17 cellular contexts compared by ENCODE assay signal in the genomic region with DNA sequence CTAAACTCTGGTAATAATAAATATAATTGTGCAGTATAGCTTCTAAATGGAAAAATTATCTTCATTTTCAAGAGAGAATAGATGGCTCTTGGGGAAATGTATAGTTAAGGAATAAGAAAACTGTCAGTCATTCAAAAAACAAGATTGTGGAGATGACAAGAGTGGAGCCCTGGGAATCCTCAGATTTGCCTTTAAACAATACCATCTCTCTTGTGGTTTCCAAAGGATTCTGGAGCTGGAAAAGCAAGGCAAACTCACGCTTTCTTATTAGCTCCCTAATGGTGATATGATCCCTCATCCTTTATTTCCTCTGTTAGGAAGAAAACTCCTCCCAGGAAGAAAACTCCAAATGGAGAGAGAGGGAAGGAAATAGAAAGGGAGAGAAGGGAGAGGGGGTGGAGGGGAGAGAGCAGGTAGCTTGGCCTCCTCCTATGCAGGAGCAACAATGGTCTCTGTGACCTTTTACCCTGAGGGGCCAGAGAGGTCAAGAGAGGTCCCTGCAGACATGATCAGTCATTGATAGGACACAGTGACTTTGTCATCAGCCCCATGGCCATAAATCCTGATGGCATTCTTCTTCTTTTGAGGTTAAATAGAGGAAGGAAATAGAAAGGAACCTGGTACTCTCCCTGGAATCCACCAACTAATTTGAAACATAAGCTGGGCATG.
DNase-seq lines count a peak whose midpoint lies in the region; ATAC-seq, FAIRE-seq and TF ChIP-seq lines count a peak whose summit lies in the region.
"Had no signal": no experiment of that assay in that cellular context is flagged by ENCODE, and none has a peak within 500 bp of the region (broad histone marks: within the 10 kb centered on the region; RNA-seq: fewer than 3 reads in every experiment).

No MANE protein-coding gene starts in this region.

- no peak overlapping the region for H2BK15ac ChIP-seq in IMR-90 (ENCODE audit: low read depth, low read length)

- H4K20me1 ChIP-seq in IMR-90 (ENCODE audit: insufficient read depth, low read length), result no peaks in the 10 kb centered on the region
- H4K20me1 ChIP-seq in neural progenitor cell (ENCODE audit: low read depth), result no peaks in the 10 kb centered on the region

- H2BK20ac ChIP-seq in IMR-90 (ENCODE audit: low read depth, low read length), result no peak overlapping the region

- ATAC-seq in IMR-90 (ENCODE audit: low read depth), result no peak
- ATAC-seq in HG02623 (IDR thresholded peaks at IDR 0.05; ENCODE audit: unreplicated experiment), result no peak
- ATAC-seq: A549, GM23338 had no signal

- H3K4me3 Mint-ChIP-seq in neural progenitor cell, result no peak overlapping the region
- H3K4me3 Mint-ChIP-seq: CD4-positive, alpha-beta memory T cell; GM23338 had no signal

- H4K91ac ChIP-seq in IMR-90 (ENCODE audit: insufficient read depth, low read depth, low read length), result 0 out of 2 replicates have a peak overlapping the region, but pooled peaks have one; percentile 21

- peak; percentile 13 for FAIRE-seq in bronchial epithelial cell (lab: Jason Lieb, UNC)
- FAIRE-seq: A549 had no signal

- H2BK120ac ChIP-seq in IMR-90 (ENCODE audit: low read depth, low read length), result no peak overlapping the region

- peaks cover 9% of the 10 kb centered on the region for H3K9me3 Mint-ChIP-seq in neural progenitor cell
- H3K9me3 Mint-ChIP-seq: GM23338, IgD-negative memory B cell had no signal

- H3K18ac ChIP-seq in IMR-90 (ENCODE audit: low read depth, low read length), result no peak overlapping the region

- H3K79me1 ChIP-seq in IMR-90 (ENCODE audit: low read depth in 1 of 2, low read length in 2 of 2), result no peaks in the 10 kb centered on the region

- H3K27ac Mint-ChIP-seq in neural progenitor cell, result no peak overlapping the region
- H3K27ac Mint-ChIP-seq: CD4-positive, alpha-beta memory T cell; GM23338; IgD-negative memory B cell had no signal

- no peak overlapping the region for H2AK5ac ChIP-seq in IMR-90 (ENCODE audit: low read depth, low read length)

- in situ Hi-C loops in IMR-90 (cut with MboI; ENCODE audit: low sequenced_read_pairs), result no loop called here

- no TSS peak for BruUV-seq in IMR-90 (replicated peaks; lab: Mats Ljungman, UMichigan)

- no peak overlapping the region for H2BK5ac ChIP-seq in IMR-90 (ENCODE audit: low read depth, low read length, poor library complexity, severe bottlenecking)

- WGBS in IMR-90 (ENCODE audit: extremely low coverage in 2 of 2, insufficient read length in 1 of 2), 2 experiments, result no CpG with 5 or more reads among the region's 1 CpG

- H3K9me3 ChIP-seq in IMR-90 (ENCODE audit: control insufficient read depth, insufficient read depth, low read length) (no peaks in the 10 kb centered on the region), neural progenitor cell (ENCODE audit: low read depth) (no peaks in the 10 kb centered on the region)
- H3K9me3 ChIP-seq: A549, BE2C had no signal

- no peak overlapping the region for H4K5ac ChIP-seq in IMR-90 (ENCODE audit: low read depth, low read length)

- TF ChIP-seq POLR2A in IMR-90 (IDR thresholded peaks at IDR 0.05; ENCODE audit: low read depth, low read length), result no peak

- H3K4ac ChIP-seq in IMR-90 (ENCODE audit: low read depth, low read length), result no peak overlapping the region

- dilution Hi-C loops in IMR-90 (cut with HindIII; ENCODE audit: low sequenced_read_pairs, unreplicated experiment), result no loop called here

- POLR2A ChIA-PET in IMR-90 (lab: Charles Lee; ENCODE audit: unreplicated experiment), result no interaction called here
- POLR2A ChIA-PET in GM10248 (lab: Yijun Ruan, JAX), result no interaction called here

- peaks cover 22% of the 10 kb centered on the region for H3K36me3 Mint-ChIP-seq in neural progenitor cell
- H3K36me3 Mint-ChIP-seq: CD4-positive, alpha-beta memory T cell; IgD-negative memory B cell had no signal

- peaks cover 8% of the 10 kb centered on the region for H3F3A ChIP-seq in neural progenitor cell (ENCODE audit: low read depth)

- H2AFZ ChIP-seq in IMR-90 (replicated peaks; ENCODE audit: low read length, poor library complexity), result no peak overlapping the region
- H2AFZ ChIP-seq in neural progenitor cell (replicated peaks), result no peak overlapping the region
- H2AFZ ChIP-seq: GM23338 had no signal

- H3K9me1 ChIP-seq in IMR-90 (ENCODE audit: insufficient read depth, low read length), result no peaks in the 10 kb centered on the region

- no peaks in the 10 kb centered on the region for H3K27me3 Mint-ChIP-seq in neural progenitor cell (ENCODE audit: insufficient read depth, low read depth)

- TF ChIP-seq CTCF in IMR-90 (conservative IDR thresholded peaks at IDR 0.05; ENCODE audit: low read depth, low read length) (no peak), bronchial epithelial cell (IDR thresholded peaks at IDR 0.05; ENCODE audit: insufficient read depth, low read length, severe bottlenecking) (no peak), neural progenitor cell (IDR thresholded peaks at IDR 0.05) (no peak), GM10248 (IDR thresholded peaks at IDR 0.05; ENCODE audit: control extremely low read depth, extremely low read depth, low read depth, missing control alignments) (no peak)

- intact Hi-C loops in IMR-90 (cut with micrococcal nuclease), result loop anchor here (5.0 kb wide), 1 partner anchor 129 kb away; no protein-coding TSS in a partner anchor

- H3K79me2 ChIP-seq in neural progenitor cell (ENCODE audit: low read depth), result no peaks in the 10 kb centered on the region

- no peaks in the 10 kb centered on the region for H3K4me1 Mint-ChIP-seq in neural progenitor cell
- H3K4me1 Mint-ChIP-seq: CD4-positive, alpha-beta memory T cell; GM23338; IgD-negative memory B cell had no signal

- CTCF ChIA-PET in IMR-90 (lab: Yijun Ruan, JAX), result no interaction called here
- CTCF ChIA-PET in GM10248 (lab: Yijun Ruan, JAX), result interaction anchor here (1.0 kb wide), 1 partner anchor 18 kb away, joined by 3 read pairs; no protein-coding TSS in a partner anchor

- no peak overlapping the region for H3K14ac ChIP-seq in IMR-90 (replicated peaks; ENCODE audit: low read depth, low read length)

- no peak overlapping the region for H3K56ac ChIP-seq in IMR-90 (ENCODE audit: extremely low read depth, insufficient read depth, low read length)

- TF ChIP-seq RAD21 in IMR-90 (IDR thresholded peaks at IDR 0.05; ENCODE audit: low read length), result no peak

- no peaks in the 10 kb centered on the region for H3K27me3 ChIP-seq in IMR-90 (ENCODE audit: control insufficient read depth, insufficient read depth, low read length)
- H3K27me3 ChIP-seq in bronchial epithelial cell (ENCODE audit: control insufficient read depth, insufficient read depth, low read length), result no peaks in the 10 kb centered on the region
- H3K27me3 ChIP-seq in neural progenitor cell, result no peaks in the 10 kb centered on the region
- H3K27me3 ChIP-seq: BE2C had no signal

- H3K4me1 ChIP-seq in IMR-90 (ENCODE audit: control insufficient read depth, insufficient read depth, low read length) (peaks cover 9% of the 10 kb centered on the region), neural progenitor cell (peaks cover 13% of the 10 kb centered on the region)
- H3K4me1 ChIP-seq: BE2C had no signal

- H3K4me2 ChIP-seq in IMR-90 (ENCODE audit: low read depth, low read length) (no peak overlapping the region), neural progenitor cell (peak overlapping the region; percentile 38)
- H3K4me2 ChIP-seq: A549, GM23338 had no signal

- H4K8ac ChIP-seq in IMR-90 (ENCODE audit: low read depth in 2 of 2, low read length in 2 of 2), result no peak overlapping the region

- H3K9ac ChIP-seq in IMR-90 (ENCODE audit: low read depth, low read length), result no peak overlapping the region
- H3K9ac ChIP-seq in neural progenitor cell, result no peak overlapping the region

- H3K36me3 ChIP-seq in IMR-90 (ENCODE audit: control insufficient read depth, insufficient read depth, low read length) (no peaks in the 10 kb centered on the region), bronchial epithelial cell (ENCODE audit: control insufficient read depth, insufficient read depth, low read length) (no peaks in the 10 kb centered on the region), neural progenitor cell (peaks cover 4% of the 10 kb centered on the region)
- H3K36me3 ChIP-seq: BE2C had no signal

- H3K27ac ChIP-seq in IMR-90 (ENCODE audit: insufficient read depth, low read length) (no peak overlapping the region), neural progenitor cell (no peak overlapping the region)
- H3K27ac ChIP-seq: A549, C4-2B had no signal

- peak overlapping the region; percentile 15 for H2AK9ac ChIP-seq in IMR-90 (replicated peaks; ENCODE audit: low read depth, low read length, poor library complexity)

- no peak overlapping the region for H3K4me3 ChIP-seq in IMR-90 (ENCODE audit: insufficient read depth, low read depth, low read length)
- no peak overlapping the region for H3K4me3 ChIP-seq in bronchial epithelial cell (ENCODE audit: low read depth, low read length)
- no peak overlapping the region for H3K4me3 ChIP-seq in neural progenitor cell
- H3K4me3 ChIP-seq: A549, GM23338 had no signal

- DNase-seq in IMR-90 (no peak), Kasumi-1 (lab: John Stamatoyannopoulos, UW) (peak; percentile 8 to 18), bronchial epithelial cell (ENCODE audit: low read depth) (no peak), neural progenitor cell (ENCODE audit: low spot score) (peak; percentile 39), GM10248 (ENCODE audit: extremely low spot score) (no peak), NCI-H2107 (lab: John Stamatoyannopoulos, UW) (no peak)
- DNase-seq: BE2C; CD4-positive, alpha-beta memory T cell; DMS79 treated with DMSO at 0.1 percent for 48 hours; EL; GDM1; H7 had no signal

- H3K23ac ChIP-seq in IMR-90 (ENCODE audit: low read depth, low read length), result no peak overlapping the region

TF ChIP-seq in IMR-90, 13 proteins besides CTCF, POLR2A, EP300 and RAD21 (continues in another document):
- no peak for TF ChIP-seq SMC3 (IDR thresholded peaks at IDR 0.05; ENCODE audit: low read depth, low read length)
- TF ChIP-seq, protein P1, sequence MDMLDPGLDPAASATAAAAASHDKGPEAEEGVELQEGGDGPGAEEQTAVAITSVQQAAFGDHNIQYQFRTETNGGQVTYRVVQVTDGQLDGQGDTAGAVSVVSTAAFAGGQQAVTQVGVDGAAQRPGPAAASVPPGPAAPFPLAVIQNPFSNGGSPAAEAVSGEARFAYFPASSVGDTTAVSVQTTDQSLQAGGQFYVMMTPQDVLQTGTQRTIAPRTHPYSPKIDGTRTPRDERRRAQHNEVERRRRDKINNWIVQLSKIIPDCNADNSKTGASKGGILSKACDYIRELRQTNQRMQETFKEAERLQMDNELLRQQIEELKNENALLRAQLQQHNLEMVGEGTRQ (IDR thresholded peaks at IDR 0.05; ENCODE audit: low read depth, low read length), result no peak
- TF ChIP-seq BHLHE40 (IDR thresholded peaks at IDR 0.05; ENCODE audit: low read depth, low read length), result no peak
- no peak for TF ChIP-seq CHD1 (IDR thresholded peaks at IDR 0.05; ENCODE audit: low read depth, low read length)
- TF ChIP-seq MAZ (IDR thresholded peaks at IDR 0.05; ENCODE audit: borderline replicate concordance, low read depth, low read length), result no peak
- no peak for TF ChIP-seq CEBPB (IDR thresholded peaks at IDR 0.05; ENCODE audit: low read depth, low read length)
- TF ChIP-seq MAFK (IDR thresholded peaks at IDR 0.05; ENCODE audit: low read depth, low read length), result no peak
- TF ChIP-seq RFX5 (IDR thresholded peaks at IDR 0.05; ENCODE audit: low read depth, low read length), result no peak

Comparison
In these comparisons a context has a peak if more than half of its experiments do, and no peak if none do; other contexts are left out.
1. DNase-seq: peak in Kasumi-1 (2 of 2) and neural progenitor cell (single experiment); none in IMR-90 (single experiment), bronchial epithelial cell (single experiment), GM10248 (single experiment) and NCI-H2107 (single experiment).